In the genomic region with DNA sequence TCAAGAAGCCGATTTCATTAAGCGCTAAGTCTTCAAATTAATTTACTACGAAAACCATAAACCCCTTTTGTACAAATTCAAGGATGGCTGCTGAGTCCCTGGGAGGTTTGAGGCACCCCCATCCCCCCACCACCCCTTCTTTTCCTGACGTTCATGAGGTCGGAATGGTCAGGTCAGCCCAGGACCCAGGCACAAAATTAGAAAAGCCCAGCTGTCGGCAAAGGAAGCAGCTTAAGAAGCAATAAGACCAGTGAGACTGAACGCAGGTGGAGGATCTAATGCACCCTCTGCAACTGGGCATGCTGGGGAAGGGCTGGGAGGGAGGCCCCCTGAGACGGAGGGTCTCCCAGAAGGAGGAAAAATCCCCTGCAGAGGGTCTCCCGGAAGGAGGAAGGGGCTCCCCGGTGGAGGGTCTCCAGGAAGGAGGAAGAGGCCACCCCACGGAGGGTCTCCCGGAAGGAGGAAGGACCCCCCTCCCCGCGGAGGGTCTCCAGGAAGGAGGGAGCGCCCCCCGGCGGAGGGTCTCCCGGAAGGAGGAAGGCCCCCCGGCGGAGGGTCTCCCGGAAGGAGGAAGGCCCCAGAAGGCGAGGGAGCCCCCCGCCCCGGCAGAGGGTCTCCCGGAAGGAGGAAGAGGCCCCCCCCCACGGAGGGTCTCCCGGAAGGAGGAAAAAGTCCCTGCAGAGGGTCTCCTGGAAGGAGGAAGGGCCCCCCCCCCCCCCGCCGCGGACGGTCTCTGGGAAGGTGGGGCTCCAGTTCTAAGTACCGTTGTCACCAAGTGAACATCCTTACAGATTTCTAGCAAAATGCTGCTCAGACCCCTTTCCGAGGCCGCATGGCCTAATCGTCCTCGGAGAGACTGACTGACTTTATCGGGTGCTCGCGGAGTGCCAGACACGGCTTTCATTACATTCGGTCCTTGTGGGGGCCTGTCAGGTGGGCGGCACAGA, we compare ENCODE assay signal across 21 cellular contexts.
DNase-seq lines count a peak whose midpoint lies in the region; ATAC-seq and TF ChIP-seq lines count a peak whose summit lies in the region.
"Had no signal": no experiment of that assay in that cellular context is flagged by ENCODE, and none has a peak within 500 bp of the region (broad histone marks: within the 10 kb centered on the region; RNA-seq: fewer than 3 reads in every experiment).

No MANE protein-coding gene starts in this region.

- H3K9me3 Mint-ChIP-seq in osteocyte (ENCODE audit: unreplicated experiment), result peaks cover 11% of the 10 kb centered on the region

- intact Hi-C loops in left ventricle myocardium inferior (cut with micrococcal nuclease) (no loop called here), left cardiac atrium (cut with DNase I) (no loop called here), spleen (cut with DNase I; ENCODE audit: low total_unique reads) (no loop called here), aorta (cut with DNase I) (no loop called here)

- no peak for TF ChIP-seq POLR2A in spleen (IDR thresholded peaks at IDR 0.05)

- no peaks in the 10 kb centered on the region for H3K36me3 Mint-ChIP-seq in osteocyte (ENCODE audit: unreplicated experiment)
- H3K36me3 Mint-ChIP-seq: CD8-positive, alpha-beta memory T cell had no signal

- H3K27me3 Mint-ChIP-seq in osteocyte (ENCODE audit: unreplicated experiment), result no peaks in the 10 kb centered on the region

- H3K27ac ChIP-seq in left ventricle myocardium inferior (replicated peaks), result no peak overlapping the region
- H3K27ac ChIP-seq in spleen, result peak overlapping the region in 5 of 8 donors; percentile 2 to 45 (median 31)
- H3K27ac ChIP-seq in aorta (ENCODE audit: low read depth in 1 of 2, low read length in 2 of 2), result no peak overlapping the region
- H3K27ac ChIP-seq: BLaER1 treated with 17β-estradiol and CSF1 and Interleukin-3, amounts not matched to agents 10 nM and 100 nM; Peyer's patch had no signal

- H3K4me3 Mint-ChIP-seq in osteocyte (ENCODE audit: unreplicated experiment), result no peak overlapping the region
- H3K4me3 Mint-ChIP-seq: CD8-positive, alpha-beta memory T cell; H9 had no signal

- no peak for ATAC-seq in left cardiac atrium
- ATAC-seq in aorta (ENCODE audit: low FRiP score), result no peak
- ATAC-seq in HG02981 (IDR thresholded peaks at IDR 0.05; ENCODE audit: unreplicated experiment), result no peak

- no peak overlapping the region for H3K27ac Mint-ChIP-seq in osteocyte (ENCODE audit: unreplicated experiment)

- no peaks in the 10 kb centered on the region for H3K4me1 ChIP-seq in left ventricle myocardium inferior
- no peaks in the 10 kb centered on the region for H3K4me1 ChIP-seq in spleen
- H3K4me1 ChIP-seq in aorta (ENCODE audit: control insufficient read depth in 1 of 2, insufficient read depth in 2 of 2, low read length in 2 of 2), result no peaks in the 10 kb centered on the region
- H3K4me1 ChIP-seq: BLaER1 treated with 17β-estradiol and CSF1 and Interleukin-3, amounts not matched to agents 10 nM and 100 nM; Peyer's patch had no signal

- DNase-seq in left ventricle myocardium inferior (no peak), left cardiac atrium (no peak), left kidney (ENCODE audit: low read depth, low spot score) (peak; percentile 17), spleen (no peak), aorta (peak; percentile 22 to 54), NCI-H526 (lab: John Stamatoyannopoulos, UW) (no peak), osteocyte (ENCODE audit: extremely low spot score, unreplicated experiment) (no peak)
- DNase-seq: CD8-positive, alpha-beta memory T cell; H9; Kasumi-1; NCI-H1048; NCI-H1436 treated with DMSO at 0.1 percent for 48 hours; NCI-H2029 treated with DMSO at 0.1 percent for 48 hours; NCI-H2171; NCI-H446; NCI-H69; NK-92 treated with Interleukin-12 subunit alpha and Interleukin-12 subunit beta, amount 100 ng/mL, for 24 hours had no signal

- H3K4me1 Mint-ChIP-seq in osteocyte (ENCODE audit: unreplicated experiment), result no peaks in the 10 kb centered on the region
- H3K4me1 Mint-ChIP-seq: CD8-positive, alpha-beta memory T cell had no signal

- peaks cover 8% of the 10 kb centered on the region for H3K9me3 ChIP-seq in left ventricle myocardium inferior (replicated peaks)
- H3K9me3 ChIP-seq in spleen, result peaks cover 0 to 12% (median 8%) of the 10 kb centered on the region in 8 donors
- peaks cover 2% of the 10 kb centered on the region for H3K9me3 ChIP-seq in aorta (ENCODE audit: control insufficient read depth, low read length)

- H3K27me3 ChIP-seq in left ventricle myocardium inferior (ENCODE audit: low read depth) (peaks cover 31% of the 10 kb centered on the region), spleen (replicated peaks in 1 of 7) (peaks cover 0 to 17% (median 0%) of the 10 kb centered on the region in 7 donors), aorta (ENCODE audit: control insufficient read depth in 1 of 2, insufficient read depth in 2 of 2, low read length in 1 of 2) (no peaks in the 10 kb centered on the region)
- H3K27me3 ChIP-seq: BLaER1 treated with 17β-estradiol and CSF1 and Interleukin-3, amounts not matched to agents 10 nM and 100 nM; MG63; Peyer's patch had no signal

- WGBS in spleen, 5 donors, result 71 to 83% (median 74%) methylated on average over 20 to 42 of the region's 42 CpGs
- 79 to 83% methylated on average over 37 to 42 of the region's 42 CpGs for WGBS in aorta, 2 donors

- TF ChIP-seq CTCF in left ventricle myocardium inferior (IDR thresholded peaks at IDR 0.05; ENCODE audit: borderline replicate concordance) (no peak), spleen (IDR thresholded peaks at IDR 0.05 in 8 of 11, conservative IDR thresholded peaks at IDR 0.05 in 3 of 11) (no peak), osteocyte (IDR thresholded peaks at IDR 0.05) (no peak)

- H3K4me3 ChIP-seq in left ventricle myocardium inferior, result peak overlapping the region; percentile 6
- no peak overlapping the region for H3K4me3 ChIP-seq in spleen
- H3K4me3 ChIP-seq in aorta (ENCODE audit: low read length in 2 of 2), result no peak overlapping the region
- H3K4me3 ChIP-seq: BLaER1 treated with 17β-estradiol and CSF1 and Interleukin-3, amounts not matched to agents 10 nM and 100 nM; MG63; Peyer's patch had no signal

- no peaks in the 10 kb centered on the region for H3K36me3 ChIP-seq in left ventricle myocardium inferior
- no peaks in the 10 kb centered on the region for H3K36me3 ChIP-seq in spleen
- no peaks in the 10 kb centered on the region for H3K36me3 ChIP-seq in aorta (ENCODE audit: control insufficient read depth in 1 of 2, insufficient read depth in 2 of 2, low read length in 1 of 2)
- H3K36me3 ChIP-seq: BLaER1 treated with 17β-estradiol and CSF1 and Interleukin-3, amounts not matched to agents 10 nM and 100 nM; MG63; Peyer's patch had no signal

Comparison
In these comparisons a context has a peak if more than half of its experiments do, and no peak if none do; other contexts are left out.
1. DNase-seq: peak in left kidney (single experiment) and aorta (2 of 2); none in left ventricle myocardium inferior (single experiment), left cardiac atrium (single experiment), spleen (single experiment), NCI-H526 (0 of 2) and osteocyte (single experiment).
2. H3K27ac ChIP-seq: peak in spleen (5 of 8); none in left ventricle myocardium inferior (single experiment) and aorta (0 of 2).